In genomic region chrX:124497386-124497785, GRCh38 we compare ENCODE assay signal across 15 cellular contexts.
"Had no signal": no experiment of that assay in that cellular context is flagged by ENCODE, and none has a peak within 500 bp of the region (broad histone marks: within the 10 kb centered on the region; RNA-seq: fewer than 3 reads in every experiment).

No MANE protein-coding gene starts in this region.

- H3K27me3 ChIP-seq: body of pancreas, upper lobe of right lung had no signal

- DNase-seq: activated CD4-positive, alpha-beta T cell treated with anti-CD3 and anti-CD28 coated beads, Interleukin-2, amount 10 ng/mL, durations not matched to agents 7 days and 5 days; activated naive CD4-positive, alpha-beta T cell treated with anti-CD3 and anti-CD28 coated beads, Interleukin-2, amount 10 ng/mL, durations not matched to agents 7 days and 5 days; amniotic stem cell; body of pancreas; effector CD4-positive, alpha-beta T cell; heart left ventricle; immature natural killer cell; left cardiac atrium; midbrain; right cardiac atrium; small intestine; upper lobe of right lung had no signal

- H3K27ac ChIP-seq: body of pancreas, coronary artery, heart left ventricle, thoracic aorta, upper lobe of right lung had no signal

- ATAC-seq: body of pancreas, heart left ventricle, left cardiac atrium, right cardiac atrium, upper lobe of right lung had no signal

- H3K4me1 ChIP-seq: body of pancreas, heart left ventricle, upper lobe of right lung had no signal

- FAIRE-seq: frontal cortex, small intestine had no signal
